ENCODE assay signal across 7 cellular contexts in genomic region chr4:166501941-166502382, GRCh38.
DNase-seq lines count a peak whose midpoint lies in the region; ATAC-seq, FAIRE-seq and TF ChIP-seq lines count a peak whose summit lies in the region.

No MANE protein-coding gene starts in this region.

- no peaks in the 10 kb centered on the region for H3K36me3 ChIP-seq in bronchial epithelial cell (ENCODE audit: control insufficient read depth, insufficient read depth, low read length)

- H3K27ac Mint-ChIP-seq in progenitor cell of endocrine pancreas: no peak overlapping the region
- no peak overlapping the region for H3K27ac Mint-ChIP-seq in activated T-helper 2 cell treated with anti-CD3 and anti-CD28 coated beads, Interferon-gamma antibody, Interleukin-2, Interleukin-4, amounts not matched to agents 10 μg/mL and 5 μg/mL and 100 μg/mL, durations not matched to agents 14 hours and 24 hours and 36 hours

- peaks cover 3% of the 10 kb centered on the region for H3K4me1 Mint-ChIP-seq in progenitor cell of endocrine pancreas (ENCODE audit: low read depth)
- no peaks in the 10 kb centered on the region for H3K4me1 Mint-ChIP-seq in activated T-helper 2 cell treated with anti-CD3 and anti-CD28 coated beads, Interferon-gamma antibody, Interleukin-2, Interleukin-4, amounts not matched to agents 10 μg/mL and 5 μg/mL and 100 μg/mL, durations not matched to agents 14 hours and 24 hours and 36 hours (ENCODE audit: low read depth)

- DNase-seq in bronchial epithelial cell (ENCODE audit: low read depth) (peak; percentile 49), progenitor cell of endocrine pancreas (ENCODE audit: low spot score, unreplicated experiment) (no peak), mucosa of gallbladder (ENCODE audit: low spot score) (no peak), NCI-H446 treated with DMSO at 0.1 percent for 48 hours (lab: John Stamatoyannopoulos, UW) (no peak)
- no peak for DNase-seq in activated T-helper 2 cell treated with anti-CD3 and anti-CD28 coated beads, Interferon-gamma antibody, Interleukin-2, Interleukin-4, amounts not matched to agents 10 μg/mL and 5 μg/mL and 100 μg/mL, durations not matched to agents 14 hours and 24 hours and 36 hours (ENCODE audit: low spot score)

- ATAC-seq in GM19438 (IDR thresholded peaks at IDR 0.05; ENCODE audit: low read depth, unreplicated experiment) (peak; percentile 74), HG03354 (IDR thresholded peaks at IDR 0.05; ENCODE audit: poor library complexity, severe bottlenecking, unreplicated experiment) (peak; percentile 87)

- no peaks in the 10 kb centered on the region for H3K27me3 Mint-ChIP-seq in progenitor cell of endocrine pancreas
- no peaks in the 10 kb centered on the region for H3K27me3 Mint-ChIP-seq in activated T-helper 2 cell treated with anti-CD3 and anti-CD28 coated beads, Interferon-gamma antibody, Interleukin-2, Interleukin-4, amounts not matched to agents 10 μg/mL and 5 μg/mL and 100 μg/mL, durations not matched to agents 14 hours and 24 hours and 36 hours (ENCODE audit: low read depth)

- intact Hi-C loops in activated T-helper 2 cell treated with anti-CD3 and anti-CD28 coated beads, Interferon-gamma antibody, Interleukin-2, Interleukin-4, amounts not matched to agents 10 μg/mL and 5 μg/mL and 100 μg/mL, durations not matched to agents 14 hours and 24 hours and 36 hours (cut with micrococcal nuclease): no loop called here

- H3K27me3 ChIP-seq in bronchial epithelial cell (ENCODE audit: control insufficient read depth, insufficient read depth, low read length): no peaks in the 10 kb centered on the region

- no peak overlapping the region for H3K4me3 Mint-ChIP-seq in progenitor cell of endocrine pancreas (ENCODE audit: low read depth)
- no peak overlapping the region for H3K4me3 Mint-ChIP-seq in activated T-helper 2 cell treated with anti-CD3 and anti-CD28 coated beads, Interferon-gamma antibody, Interleukin-2, Interleukin-4, amounts not matched to agents 10 μg/mL and 5 μg/mL and 100 μg/mL, durations not matched to agents 14 hours and 24 hours and 36 hours (ENCODE audit: low read depth)

- H3K4me3 ChIP-seq in bronchial epithelial cell (ENCODE audit: low read depth, low read length): no peak overlapping the region

- FAIRE-seq in bronchial epithelial cell (lab: Jason Lieb, UNC): peak; percentile 76

- TF ChIP-seq CTCF in bronchial epithelial cell (IDR thresholded peaks at IDR 0.05; ENCODE audit: insufficient read depth, low read length, severe bottlenecking): peak; percentile 65
- peak; percentile 68 for TF ChIP-seq CTCF in progenitor cell of endocrine pancreas (IDR thresholded peaks at IDR 0.05; ENCODE audit: unreplicated experiment)

- H3K36me3 Mint-ChIP-seq in progenitor cell of endocrine pancreas (ENCODE audit: insufficient read depth): no peaks in the 10 kb centered on the region
- H3K36me3 Mint-ChIP-seq in activated T-helper 2 cell treated with anti-CD3 and anti-CD28 coated beads, Interferon-gamma antibody, Interleukin-2, Interleukin-4, amounts not matched to agents 10 μg/mL and 5 μg/mL and 100 μg/mL, durations not matched to agents 14 hours and 24 hours and 36 hours (ENCODE audit: low read depth): no peaks in the 10 kb centered on the region

- H3K9me3 Mint-ChIP-seq in progenitor cell of endocrine pancreas (ENCODE audit: low read depth): no peaks in the 10 kb centered on the region
- H3K9me3 Mint-ChIP-seq in activated T-helper 2 cell treated with anti-CD3 and anti-CD28 coated beads, Interferon-gamma antibody, Interleukin-2, Interleukin-4, amounts not matched to agents 10 μg/mL and 5 μg/mL and 100 μg/mL, durations not matched to agents 14 hours and 24 hours and 36 hours: no peaks in the 10 kb centered on the region
